Comparison of ENCODE assay signal across 8 cellular contexts in the genomic region with DNA sequence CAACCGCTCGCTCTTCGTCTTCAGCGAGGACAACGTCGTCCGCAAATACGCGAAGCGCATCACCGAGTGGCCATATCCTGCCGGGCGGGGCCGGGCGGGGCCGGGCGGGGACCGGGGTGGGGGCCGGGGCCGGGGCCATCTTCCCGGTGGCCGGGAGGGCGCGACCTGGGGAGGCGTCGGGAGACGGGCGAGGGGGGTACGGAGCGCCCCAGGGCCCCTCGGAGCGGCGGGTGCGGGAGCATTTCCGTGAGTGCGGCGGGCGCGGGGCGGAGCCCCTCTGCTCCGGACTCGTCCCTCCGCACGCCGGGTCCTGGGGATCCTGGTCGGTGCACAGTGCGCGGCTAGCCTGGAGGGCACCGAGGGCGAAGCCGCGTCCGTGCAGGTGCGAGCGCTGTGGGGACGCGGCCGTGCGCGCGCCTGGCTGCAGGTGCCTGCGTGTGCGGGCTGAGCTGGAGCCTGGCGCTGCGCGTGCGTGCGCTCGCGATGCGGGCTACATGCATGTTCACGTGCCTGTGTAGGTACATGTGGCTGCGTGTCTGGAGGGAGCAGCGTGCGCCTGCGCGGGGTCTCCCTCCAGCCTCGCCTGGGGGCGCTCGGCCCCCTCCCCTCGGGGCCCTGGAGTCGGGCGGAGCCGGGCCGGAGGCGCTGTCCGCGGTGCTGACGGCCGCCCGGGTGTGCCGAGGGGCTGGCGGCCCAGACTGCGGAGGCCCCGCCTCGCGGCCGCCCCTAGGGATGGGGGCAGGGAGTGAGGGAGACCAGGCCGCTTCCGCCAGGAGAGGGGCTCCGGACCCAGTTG. TPM values are rescaled to one million over a fixed set of nuclear protein-coding genes. Genes with fewer than 3 reads are reported as not detected.
DNase-seq lines count a peak whose midpoint lies in the region; ATAC-seq and TF ChIP-seq lines count a peak whose summit lies in the region.

No MANE protein-coding gene starts in this region.

- H3K79me2 ChIP-seq in OCI-LY7 (ENCODE audit: insufficient read depth, low read depth, low read length), result no peaks in the 10 kb centered on the region

- no TSS peak for BruUV-seq in OCI-LY7 (replicated peaks; lab: Mats Ljungman, UMichigan)

- H3K36me3 ChIP-seq in lower lobe of right lung (no peaks in the 10 kb centered on the region), OCI-LY7 (ENCODE audit: insufficient read depth, low read length) (no peaks in the 10 kb centered on the region)

- H3K27ac ChIP-seq in cingulate gyrus (ENCODE audit: low read depth, low read length), result peak overlapping the region; percentile 10
- no peak overlapping the region for H3K27ac ChIP-seq in lower lobe of right lung
- H3K27ac ChIP-seq in OCI-LY7 (ENCODE audit: low read depth, low read length, poor library complexity, severe bottlenecking), result no peak overlapping the region

- no peaks in the 10 kb centered on the region for H3K9me3 ChIP-seq in lower lobe of right lung
- no peaks in the 10 kb centered on the region for H3K9me3 ChIP-seq in OCI-LY7 (ENCODE audit: low read length)

- H3K9me2 ChIP-seq in OCI-LY7 (ENCODE audit: insufficient read depth, low read length), result no peaks in the 10 kb centered on the region

- no peak overlapping the region for H3K4me2 ChIP-seq in OCI-LY7 (ENCODE audit: low read length)

- ATAC-seq in lower lobe of right lung (peak; percentile 38 to 42), GM18868 (IDR thresholded peaks at IDR 0.05; ENCODE audit: unreplicated experiment) (no peak)

- CTCF ChIA-PET in OCI-LY7 (lab: Charles Lee; ENCODE audit: unreplicated experiment), result no interaction called here

- H4K20me1 ChIP-seq in OCI-LY7 (ENCODE audit: insufficient read depth, low read length), result no peaks in the 10 kb centered on the region

- H3K4me1 ChIP-seq in lower lobe of right lung, result no peaks in the 10 kb centered on the region
- H3K4me1 ChIP-seq in OCI-LY7 (ENCODE audit: insufficient read depth, low read length, poor library complexity, severe bottlenecking), result no peaks in the 10 kb centered on the region

- intact Hi-C loops in lower lobe of right lung (cut with DNase I), result no loop called here
- intact Hi-C loops in OCI-LY7 (cut with micrococcal nuclease; ENCODE audit: unreplicated experiment), result no loop called here

- H3K4me3 ChIP-seq in lower lobe of right lung, result peak overlapping the region; percentile 33
- no peak overlapping the region for H3K4me3 ChIP-seq in OCI-LY7 (ENCODE audit: low read depth, low read length, poor library complexity, severe bottlenecking)

- POLR2A ChIA-PET in OCI-LY7 (lab: Charles Lee), result no interaction called here

- H2AFZ ChIP-seq in OCI-LY7 (ENCODE audit: low read length), result no peak overlapping the region

- TF ChIP-seq CTCF in lower lobe of right lung (IDR thresholded peaks at IDR 0.05), result no peak
- no peak for TF ChIP-seq CTCF in OCI-LY7 (conservative IDR thresholded peaks at IDR 0.05; ENCODE audit: low read length)

- H3K27me3 ChIP-seq in lower lobe of right lung (ENCODE audit: low read depth), result peaks cover 48% of the 10 kb centered on the region

- DNase-seq in GM03348 (ENCODE audit: low spot score) (peak; percentile 55), NCI-H526 (lab: John Stamatoyannopoulos, UW) (peak; percentile 10 to 59), lower lobe of right lung (peak; percentile 36), OCI-LY7 (ENCODE audit: low spot score) (no peak), GF-D8 (lab: John Stamatoyannopoulos, UW) (no peak)
- DNase-seq in stimulated activated naive CD4-positive, alpha-beta T cell treated with Interleukin-2 at 50 U/mL for 16 hours (lab: John Stamatoyannopoulos, UW), result no peak

RNA-seq across cellular contexts. Expression of a gene that starts 0.8 kb away (rescaled TPM):
- 0.06 TPM for total RNA-seq in lower lobe of right lung
- not detected in 2 replicates for total RNA-seq in OCI-LY7 (2014; rRNA removed; shearing (Covaris generic))
- not detected in 2 replicates for total RNA-seq in OCI-LY7 (2022)

Comparison
In these comparisons a context has a peak if more than half of its experiments do, and no peak if none do; other contexts are left out.
1. DNase-seq: peak in GM03348 (single experiment), NCI-H526 (2 of 2) and lower lobe of right lung (single experiment); none in OCI-LY7 (single experiment), stimulated activated naive CD4-positive, alpha-beta T cell treated with Interleukin-2 at 50 U/mL for 16 hours (single experiment) and GF-D8 (single experiment).